Comparison of ENCODE assay signal across 12 cellular contexts in genomic region chr12:116236986-116237385, GRCh38. TPM values are rescaled to one million over a fixed set of nuclear protein-coding genes. Genes with fewer than 3 reads are reported as not detected.
A peak's percentile ranks its signal among the peaks of the same experiment; 100 is the strongest.
DNase-seq lines count a peak whose midpoint lies in the region; ATAC-seq, FAIRE-seq and TF ChIP-seq lines count a peak whose summit lies in the region.
"Had no signal": no experiment of that assay in that cellular context is flagged by ENCODE, and none has a peak within 500 bp of the region (broad histone marks: within the 10 kb centered on the region; RNA-seq: fewer than 3 reads in every experiment).

No MANE protein-coding gene starts in this region.

- H3K4me3 ChIP-seq in KMS-11 (IDR thresholded peaks at IDR 0.05; ENCODE audit: insufficient read depth, low read depth, low read length) (no peak overlapping the region), K562 (no peak overlapping the region), vagina (no peak overlapping the region)
- H3K4me3 ChIP-seq: esophagus muscularis mucosa, sigmoid colon had no signal

- H3K79me2 ChIP-seq in KMS-11 (ENCODE audit: insufficient read depth, low read depth) (peaks cover 75% of the 10 kb centered on the region), K562 (ENCODE audit: control insufficient read depth, insufficient read depth, low read length) (peaks cover 94% of the 10 kb centered on the region)

- H3K9me1 ChIP-seq in K562 (ENCODE audit: control insufficient read depth, insufficient read depth, low read length): no peaks in the 10 kb centered on the region

- no peak overlapping the region for H3K4me3 Mint-ChIP-seq in CD14-positive monocyte
- H3K4me3 Mint-ChIP-seq in naive thymus-derived CD8-positive, alpha-beta T cell: peak overlapping the region in 7 of 10 donors; percentile 13 to 40 (median 26)

- H3K27me3 ChIP-seq in KMS-11 (ENCODE audit: insufficient read depth, low read depth) (no peaks in the 10 kb centered on the region), K562 (ENCODE audit: control insufficient read depth in 2 of 2, insufficient read depth in 2 of 2, low read length in 2 of 2) (no peaks in the 10 kb centered on the region), vagina (no peaks in the 10 kb centered on the region)
- H3K27me3 ChIP-seq: esophagus muscularis mucosa, sigmoid colon had no signal

- H3K27me3 Mint-ChIP-seq in CD14-positive monocyte (ENCODE audit: low read depth in 3 of 3): no peaks in the 10 kb centered on the region
- H3K27me3 Mint-ChIP-seq in naive thymus-derived CD8-positive, alpha-beta T cell: no peaks in the 10 kb centered on the region

- POLR2A ChIA-PET in K562 (lab: Yijun Ruan, JAX): interaction anchor here (1.3 to 2.1 kb wide), 4 partner anchors 12 to 40 kb away, joined by 3 to 8 read pairs (median 4); no protein-coding TSS in a partner anchor
- POLR2A ChIA-PET in naive thymus-derived CD8-positive, alpha-beta T cell (lab: Charles Lee): interaction anchor here (0.5 kb wide), 1 partner anchor 147 kb away, joined by 4 read pairs; no protein-coding TSS in a partner anchor

- H3K4me1 Mint-ChIP-seq in CD14-positive monocyte: peaks cover 34% of the 10 kb centered on the region
- peaks cover 17 to 54% (median 49%) of the 10 kb centered on the region in 4 donors for H3K4me1 Mint-ChIP-seq in naive thymus-derived CD8-positive, alpha-beta T cell

- intact Hi-C loops in CD14-positive monocyte (cut with micrococcal nuclease): loop anchor here in 1 of 2 donors (10.0 kb wide), 1 partner anchor 172 kb away; no protein-coding TSS in a partner anchor
- intact Hi-C loops in K562 (cut with micrococcal nuclease): loop anchor here (1.0 to 5.0 kb wide), 4 partner anchors 94 to 240 kb away; no protein-coding TSS in a partner anchor
- intact Hi-C loops in vagina (cut with DNase I): no loop called here

- TF ChIP-seq RAD21 in K562 (CRISPR knock-in tag; conservative IDR thresholded peaks at IDR 0.05 in 1 of 2, IDR thresholded peaks at IDR 0.05 in 1 of 2): no peak

- H3K9me3 ChIP-seq in K562 (replicated peaks; ENCODE audit: control insufficient read depth, insufficient read depth, low read depth, low read length) (no peaks in the 10 kb centered on the region), vagina (no peaks in the 10 kb centered on the region)
- H3K9me3 ChIP-seq: esophagus muscularis mucosa, sigmoid colon had no signal

- peaks cover 0 to 1% (median 0%) of the 10 kb centered on the region in 7 donors for H3K9me3 Mint-ChIP-seq in CD14-positive monocyte
- H3K9me3 Mint-ChIP-seq in naive thymus-derived CD8-positive, alpha-beta T cell: no peaks in the 10 kb centered on the region

- no peak for FAIRE-seq in K562 (lab: Jason Lieb, UNC)

- H3K27ac ChIP-seq in KMS-11 (peak overlapping the region; percentile 12; the same call in 1 of the 2 replicates), K562 (ENCODE audit: extremely low read depth, low read depth, low read length) (peak overlapping the region; percentile 45; the same call in 1 of the 3 replicates), vagina (no peak overlapping the region)
- H3K27ac ChIP-seq: sigmoid colon had no signal

- no peak for TF ChIP-seq POLR2A in K562 (conservative IDR thresholded peaks at IDR 0.05)
- TF ChIP-seq POLR2A in vagina (IDR thresholded peaks at IDR 0.05): no peak

- in situ Hi-C loops in K562 (cut with MboI): no loop called here

- H2AFZ ChIP-seq in KMS-11 (ENCODE audit: low read depth) (no peak overlapping the region), K562 (ENCODE audit: low read depth, low read length) (no peak overlapping the region)

- no TSS peak for BruUV-seq in K562 (replicated peaks; lab: Mats Ljungman, UMichigan)

- ATAC-seq in K562 (peak; percentile 72), GM21619 (IDR thresholded peaks at IDR 0.05; ENCODE audit: unreplicated experiment) (no peak)
- ATAC-seq in naive thymus-derived CD8-positive, alpha-beta T cell: no peak

- H3K9ac ChIP-seq in KMS-11 (no peak overlapping the region), K562 (ENCODE audit: insufficient read depth in 1 of 2, low read depth in 2 of 2, low read length in 2 of 2) (peak overlapping the region in 1 of 2 experiments; percentile 18; a peak in 1 of 4 replicates)

- no peak overlapping the region for H3K4me2 ChIP-seq in KMS-11
- H3K4me2 ChIP-seq in K562 (ENCODE audit: insufficient read depth, low read length): peak overlapping the region; percentile 21; the same call in 1 of the 2 replicates

- TF ChIP-seq CTCF in CD14-positive monocyte (IDR thresholded peaks at IDR 0.05): no peak
- no peak for TF ChIP-seq CTCF in KMS-11 (conservative IDR thresholded peaks at IDR 0.05; ENCODE audit: low read depth, low read length)
- no peak for TF ChIP-seq CTCF in K562 (IDR thresholded peaks at IDR 0.05 in 2 of 3, conservative IDR thresholded peaks at IDR 0.05 in 1 of 3; ENCODE audit: insufficient read depth in 2 of 3, low read depth in 1 of 3, low read length in 3 of 3)
- TF ChIP-seq CTCF in vagina (IDR thresholded peaks at IDR 0.05): no peak

- CTCF ChIA-PET in K562 (lab: Yijun Ruan, JAX; ENCODE audit: low intra/inter-chr PET ratio): interaction anchor here (0.7 to 2.4 kb wide), 3 partner anchors 28 to 221 kb away, joined by 5 to 11 read pairs (median 10); no protein-coding TSS in a partner anchor

- H3K27ac Mint-ChIP-seq in CD14-positive monocyte: peak overlapping the region in 4 of 7 donors; percentile 2 to 64 (median 51)
- H3K27ac Mint-ChIP-seq in naive thymus-derived CD8-positive, alpha-beta T cell: peak overlapping the region; percentile 21 to 90 (median 65)

- no peak for DNase-seq in CD14-positive monocyte (ENCODE audit: low spot score)
- peak; percentile 27 to 44 (median 37) for DNase-seq in K562 (ENCODE audit: extremely low read depth in 1 of 4, low spot score in 3 of 4)
- DNase-seq in naive thymus-derived CD8-positive, alpha-beta T cell: no peak
- DNase-seq in SIG-M5 (lab: John Stamatoyannopoulos, UW): no peak
- no peak for DNase-seq in vagina (ENCODE audit: extremely low spot score in 2 of 2)
- no peak for DNase-seq in DMS53 (lab: John Stamatoyannopoulos, UW)
- DNase-seq: NCI-H1048, NCI-H524, sigmoid colon had no signal

- peaks cover 18 to 22% of the 10 kb centered on the region in 2 donors for H3K36me3 Mint-ChIP-seq in CD14-positive monocyte
- peaks cover 0 to 10% (median 0%) of the 10 kb centered on the region in 3 donors for H3K36me3 Mint-ChIP-seq in naive thymus-derived CD8-positive, alpha-beta T cell

- peaks cover 15% of the 10 kb centered on the region for H3K4me1 ChIP-seq in KMS-11 (ENCODE audit: low read depth, poor library complexity, severe bottlenecking)
- H3K4me1 ChIP-seq in K562 (replicated peaks in 1 of 2; ENCODE audit: control insufficient read depth in 2 of 2, insufficient read depth in 2 of 2, low read length in 2 of 2): peaks cover 0 to 25% of the 10 kb centered on the region in 2 experiments; a peak in 3 of 5 replicates
- H3K4me1 ChIP-seq in vagina: peaks cover 57% of the 10 kb centered on the region

- H4K20me1 ChIP-seq in KMS-11 (ENCODE audit: insufficient read depth) (no peaks in the 10 kb centered on the region), K562 (replicated peaks; ENCODE audit: control insufficient read depth, insufficient read depth, low read length) (peaks cover 3% of the 10 kb centered on the region)

- 15% methylated on average over 3 of the region's 3 CpGs for WGBS in K562 (ENCODE audit: insufficient coverage, low coverage, missing lambda C conversion rate)

- H3K36me3 ChIP-seq in KMS-11 (ENCODE audit: insufficient read depth) (no peaks in the 10 kb centered on the region), K562 (ENCODE audit: control insufficient read depth, insufficient read depth, low read length) (peaks cover 5% of the 10 kb centered on the region; the same call in 1 of the 3 replicates), vagina (no peaks in the 10 kb centered on the region)
- H3K36me3 ChIP-seq: esophagus muscularis mucosa, sigmoid colon had no signal

- no peak for TF ChIP-seq EP300 in K562 (IDR thresholded peaks at IDR 0.05; ENCODE audit: low read length)

TF ChIP-seq in K562, 482 proteins besides CTCF, POLR2A, EP300 and RAD21:
- TF ChIP-seq RFX1 (IDR thresholded peaks at IDR 0.05) (no peak), CHD1 (IDR thresholded peaks at IDR 0.05; ENCODE audit: low read length) (peak; percentile 27)

RNA-seq across cellular contexts. Expression of gene MED13L, which starts 40.5 kb away (rescaled TPM):
- polyA plus RNA-seq in CD14-positive monocyte: 1 to 10 TPM; 4.4 to 7.5 TPM
- total RNA-seq in K562 (2011; cell fraction: chromatin; rRNA removed; ENCODE audit: low replicate concordance): 259 and 607 TPM in 2 replicates
- 97.6 and 127 TPM in 2 replicates for total RNA-seq in K562 (2011; cell fraction: nucleolus; rRNA removed)
- 277 and 397 TPM in 2 replicates for total RNA-seq in K562 (2011; cell fraction: nucleoplasm; rRNA removed)
- total RNA-seq in K562 (2014; rRNA removed): 29.3 and 32.5 TPM in 2 replicates
- 71.9 and 82.3 TPM in 2 replicates for total RNA-seq in K562 (2014; rRNA removed; fragmentation: Illumina TruSeq; extraction: Trizol)
- total RNA-seq in K562 (2015; rRNA removed; fragmentation: Illumina TruSeq; extraction: Trizol): 70.1 and 70.8 TPM in 2 replicates
- 76.9 and 90.3 TPM in 2 replicates for total RNA-seq in K562 (2021)
- polyA plus RNA-seq in K562 (2011; rRNA removed): 45.8 and 48.0 TPM in 2 replicates
- 26.1 and 36.3 TPM in 2 replicates for polyA plus RNA-seq in K562 (2011; cell fraction: cytosol; rRNA removed)
- 102 and 117 TPM in 2 replicates for polyA plus RNA-seq in K562 (2011; cell fraction: nucleus; rRNA removed)
- 29.2 and 39.4 TPM in 2 replicates for polyA plus RNA-seq in K562 (2012)
- polyA plus RNA-seq in K562 (2014; fragmentation: Illumina TruSeq; extraction: Trizol): 34.0 and 36.9 TPM in 2 replicates
- polyA plus RNA-seq in K562 (2014; fragmentation: Nextera tagmentation; extraction: Ambion mirVana): 10 to 100 TPM; 13.4 to 22.0 TPM
- polyA plus RNA-seq in K562 (2014; rRNA removed): 25.7 and 26.8 TPM in 2 replicates
- polyA minus RNA-seq in K562 (2011; rRNA and poly(A)+ RNA removed): 279 and 322 TPM in 2 replicates
- 59.1 and 73.6 TPM in 2 replicates for polyA minus RNA-seq in K562 (2011; cell fraction: cytosol; rRNA and poly(A)+ RNA removed)
- 174 and 313 TPM in 2 replicates for polyA minus RNA-seq in K562 (2011; cell fraction: nucleus; rRNA and poly(A)+ RNA removed)
- total RNA-seq in naive thymus-derived CD8-positive, alpha-beta T cell: 100 to 1,000 TPM; 164 TPM
- 1 to 10 TPM; 5.1 to 6.7 (median 6.1) TPM for polyA plus RNA-seq in naive thymus-derived CD8-positive, alpha-beta T cell
- total RNA-seq in vagina: 161 TPM

Comparison
In these comparisons a context has a peak if more than half of its experiments do, and no peak if none do; other contexts are left out.
1. DNase-seq: peak in K562 (4 of 4); none in CD14-positive monocyte (single experiment), naive thymus-derived CD8-positive, alpha-beta T cell (0 of 10), SIG-M5 (single experiment), vagina (0 of 2) and DMS53 (single experiment).
2. H3K4me3 Mint-ChIP-seq: peak in naive thymus-derived CD8-positive, alpha-beta T cell (7 of 10); none in CD14-positive monocyte (0 of 2).